ENCODE assay signal across 1 cellular context in the genomic region with DNA sequence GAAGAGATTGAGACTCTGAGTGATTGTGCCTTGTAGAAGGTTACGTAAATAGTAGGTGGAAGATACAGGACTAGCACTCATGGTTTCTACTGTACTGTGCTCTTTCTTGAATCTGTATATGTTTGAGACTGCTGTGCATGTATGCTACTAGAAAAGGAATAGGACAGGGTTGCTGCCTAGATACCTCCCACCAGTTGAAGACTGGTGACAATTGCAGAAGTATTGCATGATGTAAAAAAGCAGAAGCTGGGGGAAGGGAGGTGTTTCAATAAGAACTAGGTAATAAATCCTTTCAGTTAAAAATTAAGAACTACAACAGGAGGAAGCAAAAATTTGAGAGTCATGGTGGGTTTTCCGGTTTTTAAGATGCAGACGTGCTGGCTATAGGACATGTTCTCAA.
A peak's percentile ranks its signal among the peaks of the same experiment; 100 is the strongest.
TF ChIP-seq lines count a peak whose summit lies in the region.

No MANE protein-coding gene starts in this region.

TF ChIP-seq in K562, 482 proteins besides CTCF, POLR2A, EP300 and RAD21 (continued from another document):
- TF ChIP-seq, protein P1, sequence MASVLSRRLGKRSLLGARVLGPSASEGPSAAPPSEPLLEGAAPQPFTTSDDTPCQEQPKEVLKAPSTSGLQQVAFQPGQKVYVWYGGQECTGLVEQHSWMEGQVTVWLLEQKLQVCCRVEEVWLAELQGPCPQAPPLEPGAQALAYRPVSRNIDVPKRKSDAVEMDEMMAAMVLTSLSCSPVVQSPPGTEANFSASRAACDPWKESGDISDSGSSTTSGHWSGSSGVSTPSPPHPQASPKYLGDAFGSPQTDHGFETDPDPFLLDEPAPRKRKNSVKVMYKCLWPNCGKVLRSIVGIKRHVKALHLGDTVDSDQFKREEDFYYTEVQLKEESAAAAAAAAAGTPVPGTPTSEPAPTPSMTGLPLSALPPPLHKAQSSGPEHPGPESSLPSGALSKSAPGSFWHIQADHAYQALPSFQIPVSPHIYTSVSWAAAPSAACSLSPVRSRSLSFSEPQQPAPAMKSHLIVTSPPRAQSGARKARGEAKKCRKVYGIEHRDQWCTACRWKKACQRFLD (CRISPR knock-in tag; IDR thresholded peaks at IDR 0.05): 0 out of 2 replicates have a peak, but pooled peaks have one; percentile 21
- TF ChIP-seq ZNF75A (CRISPR knock-in tag; IDR thresholded peaks at IDR 0.05) (no peak), ZNF3 (CRISPR knock-in tag; IDR thresholded peaks at IDR 0.05) (no peak), CBFA2T3 (IDR thresholded peaks at IDR 0.05) (no peak), KDM2B (CRISPR knock-in tag; IDR thresholded peaks at IDR 0.05) (no peak), CC2D1A (IDR thresholded peaks at IDR 0.05) (no peak), JUND (IDR thresholded peaks at IDR 0.05; ENCODE audit: borderline replicate concordance, low read depth, low read length) (no peak; the same call in 1 of the 2 replicates), JUND (tag; IDR thresholded peaks at IDR 0.05; ENCODE audit: borderline replicate concordance, low read depth, low read length) (no peak), POLR2B (IDR thresholded peaks at IDR 0.05; ENCODE audit: low read depth, partially characterized antibody) (no peak), ATF7 (IDR thresholded peaks at IDR 0.05) (peak; percentile 46; the same call in 1 of the 2 replicates), ZNF445 (CRISPR knock-in tag; IDR thresholded peaks at IDR 0.05; ENCODE audit: low read depth) (no peak), NFRKB (IDR thresholded peaks at IDR 0.05; ENCODE audit: low read depth) (no peak), ZSCAN29 (IDR thresholded peaks at IDR 0.05) (no peak), MEIS2 (IDR thresholded peaks at IDR 0.05; ENCODE audit: partially characterized antibody) (peak; percentile 70), ZSCAN32 (CRISPR knock-in tag; IDR thresholded peaks at IDR 0.05) (peak; percentile 65; the same call in 1 of the 2 replicates), ARID1B (IDR thresholded peaks at IDR 0.05) (no peak), SIRT6 (IDR thresholded peaks at IDR 0.05; ENCODE audit: low read depth, low read length) (no peak), ZFX (CRISPR knock-in tag; IDR thresholded peaks at IDR 0.05) (no peak), NRF1 (conservative IDR thresholded peaks at IDR 0.05 in 1 of 2, IDR thresholded peaks at IDR 0.05 in 1 of 2) (no peak), ZNF175 (CRISPR knock-in tag; IDR thresholded peaks at IDR 0.05; ENCODE audit: low read depth) (peak; percentile 79; the same call in 1 of the 2 replicates), ZNF77 (CRISPR knock-in tag; IDR thresholded peaks at IDR 0.05) (no peak), POLR2H (tag; IDR thresholded peaks at IDR 0.05; ENCODE audit: low read depth) (peak; percentile 64), ZNF644 (tag; IDR thresholded peaks at IDR 0.05; ENCODE audit: low read depth) (no peak; the same call in 1 of the 2 replicates), BCL6 (CRISPR knock-in tag; IDR thresholded peaks at IDR 0.05) (no peak), KLF10 (CRISPR knock-in tag; IDR thresholded peaks at IDR 0.05) (no peak), ELF4 (CRISPR knock-in tag; IDR thresholded peaks at IDR 0.05) (no peak), ZNF766 (CRISPR knock-in tag; conservative IDR thresholded peaks at IDR 0.05) (peak; percentile 89), POLR3A (IDR thresholded peaks at IDR 0.05; ENCODE audit: borderline replicate concordance, extremely low read depth, insufficient read depth, insufficient read length) (no peak), ZFPM2 (CRISPR knock-in tag; IDR thresholded peaks at IDR 0.05) (no peak), HIVEP1 (CRISPR knock-in tag; IDR thresholded peaks at IDR 0.05) (no peak), TAF9B (IDR thresholded peaks at IDR 0.05; ENCODE audit: partially characterized antibody) (no peak)
- TF ChIP-seq, protein P2, sequence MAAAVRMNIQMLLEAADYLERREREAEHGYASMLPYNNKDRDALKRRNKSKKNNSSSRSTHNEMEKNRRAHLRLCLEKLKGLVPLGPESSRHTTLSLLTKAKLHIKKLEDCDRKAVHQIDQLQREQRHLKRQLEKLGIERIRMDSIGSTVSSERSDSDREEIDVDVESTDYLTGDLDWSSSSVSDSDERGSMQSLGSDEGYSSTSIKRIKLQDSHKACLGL (CRISPR knock-in tag; IDR thresholded peaks at IDR 0.05; ENCODE audit: borderline replicate concordance, poor library complexity, severe bottlenecking): no peak
- TF ChIP-seq, protein P3, sequence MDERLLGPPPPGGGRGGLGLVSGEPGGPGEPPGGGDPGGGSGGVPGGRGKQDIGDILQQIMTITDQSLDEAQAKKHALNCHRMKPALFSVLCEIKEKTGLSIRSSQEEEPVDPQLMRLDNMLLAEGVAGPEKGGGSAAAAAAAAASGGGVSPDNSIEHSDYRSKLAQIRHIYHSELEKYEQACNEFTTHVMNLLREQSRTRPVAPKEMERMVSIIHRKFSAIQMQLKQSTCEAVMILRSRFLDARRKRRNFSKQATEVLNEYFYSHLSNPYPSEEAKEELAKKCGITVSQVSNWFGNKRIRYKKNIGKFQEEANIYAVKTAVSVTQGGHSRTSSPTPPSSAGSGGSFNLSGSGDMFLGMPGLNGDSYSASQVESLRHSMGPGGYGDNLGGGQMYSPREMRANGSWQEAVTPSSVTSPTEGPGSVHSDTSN (CRISPR knock-in tag; IDR thresholded peaks at IDR 0.05; ENCODE audit: low read depth): no peak
- TF ChIP-seq, protein P3 (tag; conservative IDR thresholded peaks at IDR 0.05; ENCODE audit: low read depth): peak; percentile 56; the same call in 1 of the 2 replicates
- TF ChIP-seq, protein P4, sequence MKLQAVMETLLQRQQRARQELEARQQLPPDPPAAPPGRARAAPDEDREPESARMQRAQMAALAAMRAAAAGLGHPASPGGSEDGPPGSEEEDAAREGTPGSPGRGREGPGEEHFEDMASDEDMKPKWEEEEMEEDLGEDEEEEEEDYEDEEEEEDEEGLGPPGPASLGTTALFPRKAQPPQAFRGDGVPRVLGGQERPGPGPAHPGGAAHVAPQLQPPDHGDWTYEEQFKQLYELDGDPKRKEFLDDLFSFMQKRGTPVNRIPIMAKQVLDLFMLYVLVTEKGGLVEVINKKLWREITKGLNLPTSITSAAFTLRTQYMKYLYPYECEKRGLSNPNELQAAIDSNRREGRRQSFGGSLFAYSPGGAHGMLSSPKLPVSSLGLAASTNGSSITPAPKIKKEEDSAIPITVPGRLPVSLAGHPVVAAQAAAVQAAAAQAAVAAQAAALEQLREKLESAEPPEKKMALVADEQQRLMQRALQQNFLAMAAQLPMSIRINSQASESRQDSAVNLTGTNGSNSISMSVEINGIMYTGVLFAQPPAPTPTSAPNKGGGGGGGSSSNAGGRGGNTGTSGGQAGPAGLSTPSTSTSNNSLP (IDR thresholded peaks at IDR 0.05; ENCODE audit: borderline replicate concordance, low read depth, low read length): no peak
- TF ChIP-seq, protein P5, sequence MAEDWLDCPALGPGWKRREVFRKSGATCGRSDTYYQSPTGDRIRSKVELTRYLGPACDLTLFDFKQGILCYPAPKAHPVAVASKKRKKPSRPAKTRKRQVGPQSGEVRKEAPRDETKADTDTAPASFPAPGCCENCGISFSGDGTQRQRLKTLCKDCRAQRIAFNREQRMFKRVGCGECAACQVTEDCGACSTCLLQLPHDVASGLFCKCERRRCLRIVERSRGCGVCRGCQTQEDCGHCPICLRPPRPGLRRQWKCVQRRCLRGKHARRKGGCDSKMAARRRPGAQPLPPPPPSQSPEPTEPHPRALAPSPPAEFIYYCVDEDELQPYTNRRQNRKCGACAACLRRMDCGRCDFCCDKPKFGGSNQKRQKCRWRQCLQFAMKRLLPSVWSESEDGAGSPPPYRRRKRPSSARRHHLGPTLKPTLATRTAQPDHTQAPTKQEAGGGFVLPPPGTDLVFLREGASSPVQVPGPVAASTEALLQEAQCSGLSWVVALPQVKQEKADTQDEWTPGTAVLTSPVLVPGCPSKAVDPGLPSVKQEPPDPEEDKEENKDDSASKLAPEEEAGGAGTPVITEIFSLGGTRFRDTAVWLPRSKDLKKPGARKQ (CRISPR knock-in tag; IDR thresholded peaks at IDR 0.05): no peak
